Comparison of ENCODE assay signal across 9 cellular contexts in the genomic region with DNA sequence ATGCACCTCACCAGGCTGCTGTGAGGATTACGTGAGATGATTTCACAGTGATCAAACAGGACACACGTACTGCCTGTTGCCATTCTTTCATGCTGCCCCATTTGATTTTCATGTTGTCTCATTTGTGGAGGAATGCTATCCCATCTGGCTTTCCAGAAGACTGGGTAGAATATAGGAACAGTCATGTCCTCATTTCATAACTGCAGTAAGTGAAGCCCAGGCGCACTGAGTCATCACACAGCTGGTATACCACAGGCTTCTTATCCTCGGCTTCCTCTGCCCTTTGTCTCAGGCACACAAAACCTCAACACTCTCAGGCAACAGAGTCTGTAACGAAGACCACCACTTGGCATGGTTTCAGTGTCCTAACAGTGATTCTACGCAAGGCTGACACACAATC.
DNase-seq lines count a peak whose midpoint lies in the region; TF ChIP-seq lines count a peak whose summit lies in the region.
"Had no signal": no experiment of that assay in that cellular context is flagged by ENCODE, and none has a peak within 500 bp of the region (broad histone marks: within the 10 kb centered on the region; RNA-seq: fewer than 3 reads in every experiment).

No MANE protein-coding gene starts in this region.

- DNase-seq in AG09309 (ENCODE audit: low read depth) (peak; percentile 97), KBM-7 (peak; percentile 36), amniotic epithelial cell (ENCODE audit: low read depth) (peak; percentile 99), kidney glomerular epithelial cell (lab: John Stamatoyannopoulos, UW) (peak; percentile 48), DMS53 (lab: John Stamatoyannopoulos, UW) (no peak), SHP77 treated with DMSO at 0.1 percent for 48 hours (lab: John Stamatoyannopoulos, UW) (no peak)
- no peak for DNase-seq in stimulated activated CD4-positive, alpha-beta T cell treated with anti-CD3 and anti-CD28 coated beads, Interleukin-12 subunit alpha, Interleukin-12 subunit beta, amount 100 ng/mL, for 4 hours
- DNase-seq in effector CD4-positive, alpha-beta T cell = no peak
- DNase-seq: cortex of kidney had no signal

- no peak for TF ChIP-seq CTCF in AG09309 (IDR thresholded peaks at IDR 0.05; ENCODE audit: control insufficient read depth, insufficient read depth, low read depth, low read length, missing control alignments)

- no peak overlapping the region for H3K4me3 ChIP-seq in AG09309 (ENCODE audit: control insufficient read depth, low read depth, low read length)

- in situ Hi-C loops in KBM-7 (cut with MboI; ENCODE audit: low pct_unique_long_range_greater_than_20kb, low sequenced_read_pairs) = no loop called here

Comparison
In these comparisons a context has a peak if more than half of its experiments do, and no peak if none do; other contexts are left out.
1. DNase-seq: peak in AG09309 (single experiment), KBM-7 (single experiment), amniotic epithelial cell (single experiment) and kidney glomerular epithelial cell (single experiment); none in DMS53 (single experiment), SHP77 treated with DMSO at 0.1 percent for 48 hours (single experiment), stimulated activated CD4-positive, alpha-beta T cell treated with anti-CD3 and anti-CD28 coated beads, Interleukin-12 subunit alpha, Interleukin-12 subunit beta, amount 100 ng/mL, for 4 hours (single experiment) and effector CD4-positive, alpha-beta T cell (single experiment).